In the genomic region with DNA sequence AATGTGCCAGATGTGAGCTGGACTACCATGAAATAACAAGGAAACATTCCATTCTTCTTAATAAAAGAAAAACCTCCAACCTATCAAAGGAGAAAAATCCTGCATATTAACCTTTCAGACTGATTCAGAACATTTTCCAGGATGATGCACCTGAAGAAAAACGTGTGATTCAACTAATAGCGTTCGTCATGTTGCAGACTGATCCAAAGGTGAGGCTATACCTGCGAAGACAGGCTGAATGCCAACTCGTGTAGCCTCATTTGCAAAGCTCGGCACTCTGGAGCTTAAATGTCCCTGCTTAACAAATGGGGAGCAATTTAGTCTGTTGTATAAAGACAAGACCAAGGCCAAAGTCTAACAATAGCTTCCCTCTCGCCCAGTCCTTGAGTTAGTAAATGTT, we compare ENCODE assay signal across 15 cellular contexts.
"Had no signal": no experiment of that assay in that cellular context is flagged by ENCODE, and none has a peak within 500 bp of the region (broad histone marks: within the 10 kb centered on the region; RNA-seq: fewer than 3 reads in every experiment).

No MANE protein-coding gene starts in this region.

- ATAC-seq: naive thymus-derived CD4-positive, alpha-beta T cell; right lobe of liver; stimulated activated memory B cell treated with anti-CD40 and anti-IgM and Interleukin-4, amounts not matched to agents 10 μg/mL and 1 μg/mL and 100 μg/mL, for 72 hours had no signal

- H3K27ac ChIP-seq: esophagus muscularis mucosa, parathyroid adenoma, prostate gland, right lobe of liver, spleen, tibial artery, upper lobe of left lung, uterus had no signal

- H2AFZ ChIP-seq: parathyroid adenoma had no signal

- H3K27me3 ChIP-seq: esophagus muscularis mucosa, right lobe of liver, spleen, tibial artery, upper lobe of left lung, uterus had no signal

- H3K9ac ChIP-seq: parathyroid adenoma had no signal

- H3K4me1 ChIP-seq: esophagus muscularis mucosa, parathyroid adenoma, prostate gland, right lobe of liver, spleen, tibial artery, uterus had no signal

- DNase-seq: naive thymus-derived CD4-positive, alpha-beta T cell; nephron progenitor cell; right lobe of liver; spleen; stimulated activated CD4-positive, alpha-beta T cell treated with anti-CD3 and anti-CD28 coated beads, Interleukin-15, amount 100 ng/mL, for 24 hours; stimulated activated CD4-positive, alpha-beta T cell treated with anti-CD3 and anti-CD28 coated beads, Interleukin-1b, Interleukin-23, amount 100 ng/mL, for 48 hours; stimulated activated CD4-positive, alpha-beta T cell treated with anti-CD3 and anti-CD28 coated beads, Interleukin-4, amount 100 ng/mL, for 24 hours; tibial artery; upper lobe of left lung; uterus had no signal

- H3K9me3 ChIP-seq: esophagus muscularis mucosa, prostate gland, right lobe of liver, spleen, tibial artery, upper lobe of left lung, uterus had no signal

- H3K4me3 ChIP-seq: esophagus muscularis mucosa, prostate gland, right lobe of liver, spleen, tibial artery, upper lobe of left lung, uterus had no signal

- FAIRE-seq: endothelial cell of umbilical vein had no signal

- H3K79me2 ChIP-seq: parathyroid adenoma had no signal

- H3K36me3 ChIP-seq: esophagus muscularis mucosa, prostate gland, right lobe of liver, spleen, tibial artery, upper lobe of left lung, uterus had no signal
